Comparison of ENCODE assay signal across 1 cellular context in the genomic region with DNA sequence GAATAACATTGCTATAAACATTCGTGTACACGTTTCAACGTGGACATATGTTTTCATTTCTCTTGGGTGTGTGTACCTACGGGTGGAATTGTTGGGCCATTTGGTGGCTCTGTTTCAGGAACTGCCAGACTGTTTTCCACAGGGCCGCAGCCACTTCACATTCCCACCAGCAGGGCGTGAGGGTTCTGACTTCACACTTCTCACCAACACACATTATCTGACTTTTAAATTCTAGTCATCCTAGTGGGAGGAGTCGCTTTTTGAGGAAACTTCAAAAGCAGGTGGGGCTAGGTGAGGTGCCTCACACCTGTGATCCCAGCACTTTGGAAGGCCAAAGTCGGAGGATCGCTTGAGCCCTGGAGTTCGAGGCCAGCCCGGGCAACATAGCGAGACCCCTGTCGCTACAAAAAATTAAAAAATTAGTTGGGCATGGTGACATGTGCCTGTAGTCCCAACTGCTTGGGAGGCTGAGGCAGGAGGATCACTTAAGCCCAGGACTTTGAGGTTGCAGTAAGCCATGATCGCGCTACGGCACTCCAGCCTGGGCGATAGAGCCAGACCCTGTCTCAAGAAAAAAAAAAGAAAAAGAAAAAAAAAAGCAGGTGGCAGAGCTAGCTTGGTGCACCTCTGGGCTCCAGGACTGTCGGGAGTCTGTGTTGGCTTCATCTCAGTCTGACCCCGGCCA.
TF ChIP-seq lines count a peak whose summit lies in the region.

No MANE protein-coding gene starts in this region.

TF ChIP-seq in K562, 482 proteins besides CTCF, POLR2A, EP300 and RAD21 (continued from another document and continues in another):
- TF ChIP-seq, protein P1, sequence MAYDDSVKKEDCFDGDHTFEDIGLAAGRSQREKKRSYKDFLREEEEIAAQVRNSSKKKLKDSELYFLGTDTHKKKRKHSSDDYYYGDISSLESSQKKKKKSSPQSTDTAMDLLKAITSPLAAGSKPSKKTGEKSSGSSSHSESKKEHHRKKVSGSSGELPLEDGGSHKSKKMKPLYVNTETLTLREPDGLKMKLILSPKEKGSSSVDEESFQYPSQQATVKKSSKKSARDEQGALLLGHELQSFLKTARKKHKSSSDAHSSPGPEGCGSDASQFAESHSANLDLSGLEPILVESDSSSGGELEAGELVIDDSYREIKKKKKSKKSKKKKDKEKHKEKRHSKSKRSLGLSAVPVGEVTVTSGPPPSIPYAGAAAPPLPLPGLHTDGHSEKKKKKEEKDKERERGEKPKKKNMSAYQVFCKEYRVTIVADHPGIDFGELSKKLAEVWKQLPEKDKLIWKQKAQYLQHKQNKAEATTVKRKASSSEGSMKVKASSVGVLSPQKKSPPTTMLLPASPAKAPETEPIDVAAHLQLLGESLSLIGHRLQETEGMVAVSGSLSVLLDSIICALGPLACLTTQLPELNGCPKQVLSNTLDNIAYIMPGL (CRISPR knock-in tag; IDR thresholded peaks at IDR 0.05), result no peak
- TF ChIP-seq CREB1 (IDR thresholded peaks at IDR 0.05), result 0 out of 2 replicates have a peak, but pooled peaks have one; percentile 31
- TF ChIP-seq CREB1 (CRISPR knock-in tag; IDR thresholded peaks at IDR 0.05), result no peak
- TF ChIP-seq HNRNPH1 (optimal IDR thresholded peaks at IDR 0.05; ENCODE audit: low read depth, low read length), result no peak
- TF ChIP-seq, protein P2, sequence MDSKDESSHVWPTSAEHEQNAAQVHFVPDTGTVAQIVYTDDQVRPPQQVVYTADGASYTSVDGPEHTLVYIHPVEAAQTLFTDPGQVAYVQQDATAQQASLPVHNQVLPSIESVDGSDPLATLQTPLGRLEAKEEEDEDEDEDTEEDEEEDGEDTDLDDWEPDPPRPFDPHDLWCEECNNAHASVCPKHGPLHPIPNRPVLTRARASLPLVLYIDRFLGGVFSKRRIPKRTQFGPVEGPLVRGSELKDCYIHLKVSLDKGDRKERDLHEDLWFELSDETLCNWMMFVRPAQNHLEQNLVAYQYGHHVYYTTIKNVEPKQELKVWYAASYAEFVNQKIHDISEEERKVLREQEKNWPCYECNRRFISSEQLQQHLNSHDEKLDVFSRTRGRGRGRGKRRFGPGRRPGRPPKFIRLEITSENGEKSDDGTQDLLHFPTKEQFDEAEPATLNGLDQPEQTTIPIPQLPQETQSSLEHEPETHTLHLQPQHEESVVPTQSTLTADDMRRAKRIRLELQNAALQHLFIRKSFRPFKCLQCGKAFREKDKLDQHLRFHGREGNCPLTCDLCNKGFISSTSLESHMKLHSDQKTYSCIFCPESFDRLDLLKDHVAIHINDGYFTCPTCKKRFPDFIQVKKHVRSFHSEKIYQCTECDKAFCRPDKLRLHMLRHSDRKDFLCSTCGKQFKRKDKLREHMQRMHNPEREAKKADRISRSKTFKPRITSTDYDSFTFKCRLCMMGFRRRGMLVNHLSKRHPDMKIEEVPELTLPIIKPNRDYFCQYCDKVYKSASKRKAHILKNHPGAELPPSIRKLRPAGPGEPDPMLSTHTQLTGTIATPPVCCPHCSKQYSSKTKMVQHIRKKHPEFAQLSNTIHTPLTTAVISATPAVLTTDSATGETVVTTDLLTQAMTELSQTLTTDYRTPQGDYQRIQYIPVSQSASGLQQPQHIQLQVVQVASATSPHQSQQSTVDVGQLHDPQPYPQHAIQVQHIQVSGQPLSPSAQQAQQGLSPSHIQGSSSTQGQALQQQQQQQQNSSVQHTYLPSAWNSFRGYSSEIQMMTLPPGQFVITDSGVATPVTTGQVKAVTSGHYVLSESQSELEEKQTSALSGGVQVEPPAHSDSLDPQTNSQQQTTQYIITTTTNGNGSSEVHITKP (IDR thresholded peaks at IDR 0.05; ENCODE audit: partially characterized antibody), result no peak
- peak; percentile 99 to 100 for TF ChIP-seq TEAD1 (CRISPR knock-in tag; IDR thresholded peaks at IDR 0.05)
- 0 out of 2 replicates have a peak, but pooled peaks have one; percentile 58 for TF ChIP-seq HDAC2 (IDR thresholded peaks at IDR 0.05)
- TF ChIP-seq NFRKB (IDR thresholded peaks at IDR 0.05; ENCODE audit: low read depth), result no peak
- TF ChIP-seq ZNF75A (CRISPR knock-in tag; IDR thresholded peaks at IDR 0.05), result no peak
- TF ChIP-seq ZNF24 (IDR thresholded peaks at IDR 0.05), result no peak
- TF ChIP-seq, protein P3, sequence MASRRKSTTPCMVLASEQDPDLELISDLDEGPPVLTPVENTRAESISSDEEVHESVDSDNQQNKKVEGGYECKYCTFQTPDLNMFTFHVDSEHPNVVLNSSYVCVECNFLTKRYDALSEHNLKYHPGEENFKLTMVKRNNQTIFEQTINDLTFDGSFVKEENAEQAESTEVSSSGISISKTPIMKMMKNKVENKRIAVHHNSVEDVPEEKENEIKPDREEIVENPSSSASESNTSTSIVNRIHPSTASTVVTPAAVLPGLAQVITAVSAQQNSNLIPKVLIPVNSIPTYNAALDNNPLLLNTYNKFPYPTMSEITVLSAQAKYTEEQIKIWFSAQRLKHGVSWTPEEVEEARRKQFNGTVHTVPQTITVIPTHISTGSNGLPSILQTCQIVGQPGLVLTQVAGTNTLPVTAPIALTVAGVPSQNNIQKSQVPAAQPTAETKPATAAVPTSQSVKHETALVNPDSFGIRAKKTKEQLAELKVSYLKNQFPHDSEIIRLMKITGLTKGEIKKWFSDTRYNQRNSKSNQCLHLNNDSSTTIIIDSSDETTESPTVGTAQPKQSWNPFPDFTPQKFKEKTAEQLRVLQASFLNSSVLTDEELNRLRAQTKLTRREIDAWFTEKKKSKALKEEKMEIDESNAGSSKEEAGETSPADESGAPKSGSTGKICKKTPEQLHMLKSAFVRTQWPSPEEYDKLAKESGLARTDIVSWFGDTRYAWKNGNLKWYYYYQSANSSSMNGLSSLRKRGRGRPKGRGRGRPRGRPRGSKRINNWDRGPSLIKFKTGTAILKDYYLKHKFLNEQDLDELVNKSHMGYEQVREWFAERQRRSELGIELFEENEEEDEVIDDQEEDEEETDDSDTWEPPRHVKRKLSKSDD (conservative IDR thresholded peaks at IDR 0.05; ENCODE audit: low read length), result no peak
- no peak for TF ChIP-seq ZNF695 (CRISPR knock-in tag; IDR thresholded peaks at IDR 0.05)
- TF ChIP-seq, protein P4, sequence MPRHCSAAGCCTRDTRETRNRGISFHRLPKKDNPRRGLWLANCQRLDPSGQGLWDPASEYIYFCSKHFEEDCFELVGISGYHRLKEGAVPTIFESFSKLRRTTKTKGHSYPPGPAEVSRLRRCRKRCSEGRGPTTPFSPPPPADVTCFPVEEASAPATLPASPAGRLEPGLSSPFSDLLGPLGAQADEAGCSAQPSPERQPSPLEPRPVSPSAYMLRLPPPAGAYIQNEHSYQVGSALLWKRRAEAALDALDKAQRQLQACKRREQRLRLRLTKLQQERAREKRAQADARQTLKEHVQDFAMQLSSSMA (CRISPR knock-in tag; IDR thresholded peaks at IDR 0.05), result no peak
- TF ChIP-seq LARP7 (IDR thresholded peaks at IDR 0.05), result no peak
- TF ChIP-seq GATAD2B (IDR thresholded peaks at IDR 0.05; ENCODE audit: borderline replicate concordance), result 0 out of 2 replicates have a peak, but pooled peaks have one; percentile 32
- TF ChIP-seq KLF6 (CRISPR knock-in tag; IDR thresholded peaks at IDR 0.05; ENCODE audit: borderline replicate concordance), result no peak
- no peak for TF ChIP-seq HSF4 (CRISPR knock-in tag; IDR thresholded peaks at IDR 0.05; ENCODE audit: borderline replicate concordance)
- TF ChIP-seq, protein P5, sequence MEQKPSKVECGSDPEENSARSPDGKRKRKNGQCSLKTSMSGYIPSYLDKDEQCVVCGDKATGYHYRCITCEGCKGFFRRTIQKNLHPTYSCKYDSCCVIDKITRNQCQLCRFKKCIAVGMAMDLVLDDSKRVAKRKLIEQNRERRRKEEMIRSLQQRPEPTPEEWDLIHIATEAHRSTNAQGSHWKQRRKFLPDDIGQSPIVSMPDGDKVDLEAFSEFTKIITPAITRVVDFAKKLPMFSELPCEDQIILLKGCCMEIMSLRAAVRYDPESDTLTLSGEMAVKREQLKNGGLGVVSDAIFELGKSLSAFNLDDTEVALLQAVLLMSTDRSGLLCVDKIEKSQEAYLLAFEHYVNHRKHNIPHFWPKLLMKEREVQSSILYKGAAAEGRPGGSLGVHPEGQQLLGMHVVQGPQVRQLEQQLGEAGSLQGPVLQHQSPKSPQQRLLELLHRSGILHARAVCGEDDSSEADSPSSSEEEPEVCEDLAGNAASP (IDR thresholded peaks at IDR 0.05), result no peak
- TF ChIP-seq TBL1XR1 (IDR thresholded peaks at IDR 0.05; ENCODE audit: low read length in 2 of 2), result no peak
- TF ChIP-seq PHF21A (IDR thresholded peaks at IDR 0.05; ENCODE audit: borderline replicate concordance, low read depth), result 0 out of 2 replicates have a peak, but pooled peaks have one; percentile 50
- 0 out of 2 replicates have a peak, but pooled peaks have one; percentile 45 for TF ChIP-seq RB1 (IDR thresholded peaks at IDR 0.05; ENCODE audit: low read depth)
- TF ChIP-seq HNRNPL (IDR thresholded peaks at IDR 0.05; ENCODE audit: low read depth, low read length), result no peak
- no peak for TF ChIP-seq ZC3H11A (IDR thresholded peaks at IDR 0.05; ENCODE audit: low read depth, low read length)
- TF ChIP-seq ZBTB7A (IDR thresholded peaks at IDR 0.05; ENCODE audit: borderline replicate concordance, control insufficient read depth, low read depth, low read length), result no peak
- TF ChIP-seq ZNF41 (CRISPR knock-in tag; conservative IDR thresholded peaks at IDR 0.05), result no peak
- TF ChIP-seq, protein P6, sequence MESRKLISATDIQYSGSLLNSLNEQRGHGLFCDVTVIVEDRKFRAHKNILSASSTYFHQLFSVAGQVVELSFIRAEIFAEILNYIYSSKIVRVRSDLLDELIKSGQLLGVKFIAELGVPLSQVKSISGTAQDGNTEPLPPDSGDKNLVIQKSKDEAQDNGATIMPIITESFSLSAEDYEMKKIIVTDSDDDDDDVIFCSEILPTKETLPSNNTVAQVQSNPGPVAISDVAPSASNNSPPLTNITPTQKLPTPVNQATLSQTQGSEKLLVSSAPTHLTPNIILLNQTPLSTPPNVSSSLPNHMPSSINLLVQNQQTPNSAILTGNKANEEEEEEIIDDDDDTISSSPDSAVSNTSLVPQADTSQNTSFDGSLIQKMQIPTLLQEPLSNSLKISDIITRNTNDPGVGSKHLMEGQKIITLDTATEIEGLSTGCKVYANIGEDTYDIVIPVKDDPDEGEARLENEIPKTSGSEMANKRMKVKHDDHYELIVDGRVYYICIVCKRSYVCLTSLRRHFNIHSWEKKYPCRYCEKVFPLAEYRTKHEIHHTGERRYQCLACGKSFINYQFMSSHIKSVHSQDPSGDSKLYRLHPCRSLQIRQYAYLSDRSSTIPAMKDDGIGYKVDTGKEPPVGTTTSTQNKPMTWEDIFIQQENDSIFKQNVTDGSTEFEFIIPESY (CRISPR knock-in tag; IDR thresholded peaks at IDR 0.05), result no peak
- TF ChIP-seq, protein P7, sequence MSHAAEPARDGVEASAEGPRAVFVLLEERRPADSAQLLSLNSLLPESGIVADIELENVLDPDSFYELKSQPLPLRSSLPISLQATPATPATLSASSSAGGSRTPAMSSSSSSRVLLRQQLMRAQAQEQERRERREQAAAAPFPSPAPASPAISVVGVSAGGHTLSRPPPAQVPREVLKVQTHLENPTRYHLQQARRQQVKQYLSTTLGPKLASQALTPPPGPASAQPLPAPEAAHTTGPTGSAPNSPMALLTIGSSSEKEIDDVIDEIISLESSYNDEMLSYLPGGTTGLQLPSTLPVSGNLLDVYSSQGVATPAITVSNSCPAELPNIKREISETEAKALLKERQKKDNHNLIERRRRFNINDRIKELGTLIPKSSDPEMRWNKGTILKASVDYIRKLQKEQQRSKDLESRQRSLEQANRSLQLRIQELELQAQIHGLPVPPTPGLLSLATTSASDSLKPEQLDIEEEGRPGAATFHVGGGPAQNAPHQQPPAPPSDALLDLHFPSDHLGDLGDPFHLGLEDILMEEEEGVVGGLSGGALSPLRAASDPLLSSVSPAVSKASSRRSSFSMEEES (CRISPR knock-in tag; IDR thresholded peaks at IDR 0.05), result no peak
- TF ChIP-seq SAFB (IDR thresholded peaks at IDR 0.05; ENCODE audit: borderline replicate concordance, low read depth, low read length), result no peak
- no peak for TF ChIP-seq EGR1 (conservative IDR thresholded peaks at IDR 0.05)
- no peak for TF ChIP-seq ZBTB8A (IDR thresholded peaks at IDR 0.05; ENCODE audit: partially characterized antibody)
- TF ChIP-seq PRMT5 (CRISPR knock-in tag; IDR thresholded peaks at IDR 0.05), result no peak
- TF ChIP-seq NR2C1 (IDR thresholded peaks at IDR 0.05), result no peak
- TF ChIP-seq NR2C1 (tag; IDR thresholded peaks at IDR 0.05), result no peak
- TF ChIP-seq FUS (optimal IDR thresholded peaks at IDR 0.05; ENCODE audit: low read depth, low read length), result no peak
- TF ChIP-seq, protein P8, sequence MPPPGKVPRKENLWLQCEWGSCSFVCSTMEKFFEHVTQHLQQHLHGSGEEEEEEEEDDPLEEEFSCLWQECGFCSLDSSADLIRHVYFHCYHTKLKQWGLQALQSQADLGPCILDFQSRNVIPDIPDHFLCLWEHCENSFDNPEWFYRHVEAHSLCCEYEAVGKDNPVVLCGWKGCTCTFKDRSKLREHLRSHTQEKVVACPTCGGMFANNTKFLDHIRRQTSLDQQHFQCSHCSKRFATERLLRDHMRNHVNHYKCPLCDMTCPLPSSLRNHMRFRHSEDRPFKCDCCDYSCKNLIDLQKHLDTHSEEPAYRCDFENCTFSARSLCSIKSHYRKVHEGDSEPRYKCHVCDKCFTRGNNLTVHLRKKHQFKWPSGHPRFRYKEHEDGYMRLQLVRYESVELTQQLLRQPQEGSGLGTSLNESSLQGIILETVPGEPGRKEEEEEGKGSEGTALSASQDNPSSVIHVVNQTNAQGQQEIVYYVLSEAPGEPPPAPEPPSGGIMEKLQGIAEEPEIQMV (tag; conservative IDR thresholded peaks at IDR 0.05; ENCODE audit: low read depth), result no peak
- no peak for TF ChIP-seq PML (IDR thresholded peaks at IDR 0.05; ENCODE audit: low read length)
- TF ChIP-seq, protein P9, sequence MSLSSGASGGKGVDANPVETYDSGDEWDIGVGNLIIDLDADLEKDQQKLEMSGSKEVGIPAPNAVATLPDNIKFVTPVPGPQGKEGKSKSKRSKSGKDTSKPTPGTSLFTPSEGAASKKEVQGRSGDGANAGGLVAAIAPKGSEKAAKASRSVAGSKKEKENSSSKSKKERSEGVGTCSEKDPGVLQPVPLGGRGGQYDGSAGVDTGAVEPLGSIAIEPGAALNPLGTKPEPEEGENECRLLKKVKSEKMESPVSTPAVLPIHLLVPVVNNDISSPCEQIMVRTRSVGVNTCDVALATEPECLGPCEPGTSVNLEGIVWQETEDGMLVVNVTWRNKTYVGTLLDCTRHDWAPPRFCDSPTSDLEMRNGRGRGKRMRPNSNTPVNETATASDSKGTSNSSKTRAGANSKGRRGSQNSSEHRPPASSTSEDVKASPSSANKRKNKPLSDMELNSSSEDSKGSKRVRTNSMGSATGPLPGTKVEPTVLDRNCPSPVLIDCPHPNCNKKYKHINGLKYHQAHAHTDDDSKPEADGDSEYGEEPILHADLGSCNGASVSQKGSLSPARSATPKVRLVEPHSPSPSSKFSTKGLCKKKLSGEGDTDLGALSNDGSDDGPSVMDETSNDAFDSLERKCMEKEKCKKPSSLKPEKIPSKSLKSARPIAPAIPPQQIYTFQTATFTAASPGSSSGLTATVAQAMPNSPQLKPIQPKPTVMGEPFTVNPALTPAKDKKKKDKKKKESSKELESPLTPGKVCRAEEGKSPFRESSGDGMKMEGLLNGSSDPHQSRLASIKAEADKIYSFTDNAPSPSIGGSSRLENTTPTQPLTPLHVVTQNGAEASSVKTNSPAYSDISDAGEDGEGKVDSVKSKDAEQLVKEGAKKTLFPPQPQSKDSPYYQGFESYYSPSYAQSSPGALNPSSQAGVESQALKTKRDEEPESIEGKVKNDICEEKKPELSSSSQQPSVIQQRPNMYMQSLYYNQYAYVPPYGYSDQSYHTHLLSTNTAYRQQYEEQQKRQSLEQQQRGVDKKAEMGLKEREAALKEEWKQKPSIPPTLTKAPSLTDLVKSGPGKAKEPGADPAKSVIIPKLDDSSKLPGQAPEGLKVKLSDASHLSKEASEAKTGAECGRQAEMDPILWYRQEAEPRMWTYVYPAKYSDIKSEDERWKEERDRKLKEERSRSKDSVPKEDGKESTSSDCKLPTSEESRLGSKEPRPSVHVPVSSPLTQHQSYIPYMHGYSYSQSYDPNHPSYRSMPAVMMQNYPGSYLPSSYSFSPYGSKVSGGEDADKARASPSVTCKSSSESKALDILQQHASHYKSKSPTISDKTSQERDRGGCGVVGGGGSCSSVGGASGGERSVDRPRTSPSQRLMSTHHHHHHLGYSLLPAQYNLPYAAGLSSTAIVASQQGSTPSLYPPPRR (CRISPR knock-in tag; IDR thresholded peaks at IDR 0.05; ENCODE audit: borderline replicate concordance), result no peak
